33 cellular contexts compared by ENCODE assay signal in genomic region chr12:30740274-30740673, GRCh38.
"Had no signal": no experiment of that assay in that cellular context is flagged by ENCODE, and none has a peak within 500 bp of the region (broad histone marks: within the 10 kb centered on the region; RNA-seq: fewer than 3 reads in every experiment).

No MANE protein-coding gene starts in this region.

- H3K36me3 ChIP-seq: adrenal gland, breast epithelium had no signal

- H3K9me3 ChIP-seq: adrenal gland, ascending aorta, body of pancreas, breast epithelium had no signal

- H3K27me3 ChIP-seq: adrenal gland, ascending aorta, body of pancreas, brain microvascular endothelial cell, breast epithelium, cardiac muscle cell had no signal

- ATAC-seq: activated naive CD4-positive, alpha-beta T cell treated with anti-CD3 and anti-CD28 coated beads, Interleukin-2, amount 50 U/mL, for 72 hours; activated naive CD8-positive, alpha-beta T cell treated with anti-CD3 and anti-CD28 coated beads, Interleukin-2, amount 50 U/mL, for 24 hours; activated T-cell treated with anti-CD3 and anti-CD28 coated beads, Interleukin-2, amount 50 U/mL, for 4 hours; activated T-cell treated with anti-CD3 and anti-CD28 coated beads, Interleukin-2, amount 50 U/mL, for 72 hours; activated T-helper 17 cell treated with anti-CD3 and anti-CD28 coated beads, Interleukin-2, amount 50 U/mL, for 72 hours; body of pancreas had no signal

- DNase-seq: activated effector memory CD4-positive, alpha-beta T cell treated with anti-CD3 and anti-CD28 coated beads, Interleukin-2, amount 50 U/mL, for 16 hours; activated effector memory CD4-positive, alpha-beta T cell treated with Interleukin-2 at 50 U/mL for 16 hours; activated gamma-delta T cell; activated gamma-delta T cell treated with Interleukin-2 at 50 U/mL for 16 hours; activated naive CD4-positive, alpha-beta T cell; activated naive CD4-positive, alpha-beta T cell treated with anti-CD3 and anti-CD28 coated beads for 36 hours; activated naive CD4-positive, alpha-beta T cell treated with anti-CD3 and anti-CD28 coated beads, Interleukin-2, amount 10 ng/mL, durations not matched to agents 7 days and 5 days; activated naive CD4-positive, alpha-beta T cell treated with anti-CD3 and anti-CD28 coated beads, Interleukin-2, amount 50 U/mL, for 16 hours; activated naive CD4-positive, alpha-beta T cell treated with Interleukin-2 at 50 U/mL for 16 hours; activated naive CD8-positive, alpha-beta T cell treated with anti-CD3 and anti-CD28 coated beads for 36 hours; activated naive CD8-positive, alpha-beta T cell treated with anti-CD3 and anti-CD28 coated beads, Interleukin-2, amount 10 ng/mL, durations not matched to agents 7 days and 5 days; activated naive CD8-positive, alpha-beta T cell treated with anti-CD3 and anti-CD28 coated beads, Interleukin-2, amount 50 U/mL, for 24 hours; activated T-cell treated with anti-CD3 and anti-CD28 coated beads, Interleukin-2, amount 50 U/mL, for 1 hour; activated T-cell treated with anti-CD3 and anti-CD28 coated beads, Interleukin-2, amount 50 U/mL, for 24 hours; activated T-cell treated with anti-CD3 and anti-CD28 coated beads, Interleukin-2, amount 50 U/mL, for 4 hours; activated T-cell treated with anti-CD3 and anti-CD28 coated beads, Interleukin-2, amount 50 U/mL, for 48 hours; activated T-cell treated with anti-CD3 and anti-CD28 coated beads, Interleukin-2, amount 50 U/mL, for 72 hours; adrenal gland; amniotic stem cell; amygdala; anterior cingulate cortex; aorta; body of pancreas; brain microvascular endothelial cell; caudate nucleus; central memory CD4-positive, alpha-beta T cell; cerebellar nuclear complex had no signal

- H3K4me3 ChIP-seq: adrenal gland, ascending aorta, body of pancreas, breast epithelium, cardiac muscle cell had no signal

- FAIRE-seq: bronchial epithelial cell had no signal

- H3K4me1 ChIP-seq: adrenal gland, ascending aorta, body of pancreas, breast epithelium had no signal

- H3K27ac ChIP-seq: adrenal gland, ascending aorta, body of pancreas, brain microvascular endothelial cell, breast epithelium, cardiac muscle cell had no signal
